Comparison of ENCODE assay signal across 1 cellular context in the genomic region with DNA sequence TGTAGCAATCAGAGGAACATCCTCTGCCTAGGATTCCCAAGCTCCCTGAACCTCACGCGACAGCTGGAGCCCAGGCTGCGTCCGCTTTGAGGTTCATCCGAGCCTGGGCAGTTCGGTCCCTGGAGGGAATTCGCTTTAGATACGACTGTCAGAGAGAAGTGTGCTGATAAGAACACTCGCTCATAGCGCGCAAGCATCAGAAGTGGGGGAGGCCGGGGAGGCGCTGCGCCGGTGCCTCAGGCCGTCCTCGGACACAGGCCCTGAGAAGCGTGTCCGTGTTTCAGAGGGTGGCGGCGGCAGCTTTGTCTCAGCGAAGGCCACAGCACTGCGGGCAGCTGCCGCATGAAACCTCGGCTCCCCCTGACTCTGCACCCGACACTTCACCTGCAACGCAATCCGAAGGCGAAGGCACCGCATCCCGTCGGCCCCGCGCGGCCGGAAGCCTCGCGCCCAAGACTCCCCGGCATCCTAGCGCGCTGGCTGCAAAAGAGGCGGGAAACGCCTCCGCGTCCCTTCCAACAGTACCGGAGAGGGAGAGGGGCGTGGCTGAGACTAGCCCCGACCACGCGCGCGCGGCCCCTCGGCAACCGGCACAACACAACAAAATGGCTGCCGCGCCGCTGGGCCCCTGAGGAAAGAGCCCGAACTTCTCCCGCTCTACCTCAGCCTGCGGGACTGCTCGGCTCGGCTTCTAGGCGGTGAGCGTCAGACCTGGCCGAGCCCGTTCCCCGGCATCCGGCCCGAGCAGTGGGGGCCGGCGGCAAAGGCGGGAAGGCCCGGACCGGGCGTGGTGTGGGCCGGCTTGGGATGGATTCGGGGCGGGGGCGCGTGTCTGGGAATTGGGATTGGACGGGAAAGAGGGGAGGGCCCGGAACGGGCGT.
TF ChIP-seq lines count a peak whose summit lies in the region.

A gene with protein sequence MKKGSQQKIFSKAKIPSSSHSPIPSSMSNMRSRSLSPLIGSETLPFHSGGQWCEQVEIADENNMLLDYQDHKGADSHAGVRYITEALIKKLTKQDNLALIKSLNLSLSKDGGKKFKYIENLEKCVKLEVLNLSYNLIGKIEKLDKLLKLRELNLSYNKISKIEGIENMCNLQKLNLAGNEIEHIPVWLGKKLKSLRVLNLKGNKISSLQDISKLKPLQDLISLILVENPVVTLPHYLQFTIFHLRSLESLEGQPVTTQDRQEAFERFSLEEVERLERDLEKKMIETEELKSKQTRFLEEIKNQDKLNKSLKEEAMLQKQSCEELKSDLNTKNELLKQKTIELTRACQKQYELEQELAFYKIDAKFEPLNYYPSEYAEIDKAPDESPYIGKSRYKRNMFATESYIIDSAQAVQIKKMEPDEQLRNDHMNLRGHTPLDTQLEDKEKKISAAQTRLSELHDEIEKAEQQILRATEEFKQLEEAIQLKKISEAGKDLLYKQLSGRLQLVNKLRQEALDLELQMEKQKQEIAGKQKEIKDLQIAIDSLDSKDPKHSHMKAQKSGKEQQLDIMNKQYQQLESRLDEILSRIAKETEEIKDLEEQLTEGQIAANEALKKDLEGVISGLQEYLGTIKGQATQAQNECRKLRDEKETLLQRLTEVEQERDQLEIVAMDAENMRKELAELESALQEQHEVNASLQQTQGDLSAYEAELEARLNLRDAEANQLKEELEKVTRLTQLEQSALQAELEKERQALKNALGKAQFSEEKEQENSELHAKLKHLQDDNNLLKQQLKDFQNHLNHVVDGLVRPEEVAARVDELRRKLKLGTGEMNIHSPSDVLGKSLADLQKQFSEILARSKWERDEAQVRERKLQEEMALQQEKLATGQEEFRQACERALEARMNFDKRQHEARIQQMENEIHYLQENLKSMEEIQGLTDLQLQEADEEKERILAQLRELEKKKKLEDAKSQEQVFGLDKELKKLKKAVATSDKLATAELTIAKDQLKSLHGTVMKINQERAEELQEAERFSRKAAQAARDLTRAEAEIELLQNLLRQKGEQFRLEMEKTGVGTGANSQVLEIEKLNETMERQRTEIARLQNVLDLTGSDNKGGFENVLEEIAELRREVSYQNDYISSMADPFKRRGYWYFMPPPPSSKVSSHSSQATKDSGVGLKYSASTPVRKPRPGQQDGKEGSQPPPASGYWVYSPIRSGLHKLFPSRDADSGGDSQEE (N-terminal part only) (plus strand): TSS at position 586 of the 881 bp plus-strand sequence. CDS start 13,372 bp downstream, outside the sequence.

TF ChIP-seq in WTC11, 78 proteins besides CTCF, POLR2A, EP300 and RAD21 (continued from another document and continues in another):
- no peak for TF ChIP-seq AR (CRISPR knock-in tag; IDR thresholded peaks at IDR 0.05)
- TF ChIP-seq, protein P1, sequence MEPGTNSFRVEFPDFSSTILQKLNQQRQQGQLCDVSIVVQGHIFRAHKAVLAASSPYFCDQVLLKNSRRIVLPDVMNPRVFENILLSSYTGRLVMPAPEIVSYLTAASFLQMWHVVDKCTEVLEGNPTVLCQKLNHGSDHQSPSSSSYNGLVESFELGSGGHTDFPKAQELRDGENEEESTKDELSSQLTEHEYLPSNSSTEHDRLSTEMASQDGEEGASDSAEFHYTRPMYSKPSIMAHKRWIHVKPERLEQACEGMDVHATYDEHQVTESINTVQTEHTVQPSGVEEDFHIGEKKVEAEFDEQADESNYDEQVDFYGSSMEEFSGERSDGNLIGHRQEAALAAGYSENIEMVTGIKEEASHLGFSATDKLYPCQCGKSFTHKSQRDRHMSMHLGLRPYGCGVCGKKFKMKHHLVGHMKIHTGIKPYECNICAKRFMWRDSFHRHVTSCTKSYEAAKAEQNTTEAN (CRISPR knock-in tag; IDR thresholded peaks at IDR 0.05) = peak; percentile 98
- peak; percentile 96 for TF ChIP-seq MYBL2 (CRISPR knock-in tag; IDR thresholded peaks at IDR 0.05)
- TF ChIP-seq SMAD4 (CRISPR knock-in tag; IDR thresholded peaks at IDR 0.05) = no peak
- no peak for TF ChIP-seq JAZF1 (CRISPR knock-in tag; IDR thresholded peaks at IDR 0.05)
- peak; percentile 97 for TF ChIP-seq E2F4 (CRISPR knock-in tag; IDR thresholded peaks at IDR 0.05; ENCODE audit: borderline replicate concordance, low read depth)
- TF ChIP-seq, protein P2, sequence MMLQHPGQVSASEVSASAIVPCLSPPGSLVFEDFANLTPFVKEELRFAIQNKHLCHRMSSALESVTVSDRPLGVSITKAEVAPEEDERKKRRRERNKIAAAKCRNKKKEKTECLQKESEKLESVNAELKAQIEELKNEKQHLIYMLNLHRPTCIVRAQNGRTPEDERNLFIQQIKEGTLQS (CRISPR knock-in tag; conservative IDR thresholded peaks at IDR 0.05) = peak; percentile 84
- 0 out of 2 replicates have a peak, but pooled peaks have one; percentile 86 for TF ChIP-seq KAT7 (CRISPR knock-in tag; IDR thresholded peaks at IDR 0.05; ENCODE audit: borderline replicate concordance)
- TF ChIP-seq ZNF138 (CRISPR knock-in tag; conservative IDR thresholded peaks at IDR 0.05) = peak; percentile 95
- TF ChIP-seq AFF4 (CRISPR knock-in tag; IDR thresholded peaks at IDR 0.05; ENCODE audit: borderline replicate concordance) = 0 out of 2 replicates have a peak, but pooled peaks have one; percentile 84
- peak; percentile 58; the same call in 1 of the 2 replicates for TF ChIP-seq TEAD4 (CRISPR knock-in tag; IDR thresholded peaks at IDR 0.05)
- TF ChIP-seq, protein P3, sequence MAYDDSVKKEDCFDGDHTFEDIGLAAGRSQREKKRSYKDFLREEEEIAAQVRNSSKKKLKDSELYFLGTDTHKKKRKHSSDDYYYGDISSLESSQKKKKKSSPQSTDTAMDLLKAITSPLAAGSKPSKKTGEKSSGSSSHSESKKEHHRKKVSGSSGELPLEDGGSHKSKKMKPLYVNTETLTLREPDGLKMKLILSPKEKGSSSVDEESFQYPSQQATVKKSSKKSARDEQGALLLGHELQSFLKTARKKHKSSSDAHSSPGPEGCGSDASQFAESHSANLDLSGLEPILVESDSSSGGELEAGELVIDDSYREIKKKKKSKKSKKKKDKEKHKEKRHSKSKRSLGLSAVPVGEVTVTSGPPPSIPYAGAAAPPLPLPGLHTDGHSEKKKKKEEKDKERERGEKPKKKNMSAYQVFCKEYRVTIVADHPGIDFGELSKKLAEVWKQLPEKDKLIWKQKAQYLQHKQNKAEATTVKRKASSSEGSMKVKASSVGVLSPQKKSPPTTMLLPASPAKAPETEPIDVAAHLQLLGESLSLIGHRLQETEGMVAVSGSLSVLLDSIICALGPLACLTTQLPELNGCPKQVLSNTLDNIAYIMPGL (CRISPR knock-in tag; IDR thresholded peaks at IDR 0.05) = peak; percentile 98
- TF ChIP-seq, protein P4, sequence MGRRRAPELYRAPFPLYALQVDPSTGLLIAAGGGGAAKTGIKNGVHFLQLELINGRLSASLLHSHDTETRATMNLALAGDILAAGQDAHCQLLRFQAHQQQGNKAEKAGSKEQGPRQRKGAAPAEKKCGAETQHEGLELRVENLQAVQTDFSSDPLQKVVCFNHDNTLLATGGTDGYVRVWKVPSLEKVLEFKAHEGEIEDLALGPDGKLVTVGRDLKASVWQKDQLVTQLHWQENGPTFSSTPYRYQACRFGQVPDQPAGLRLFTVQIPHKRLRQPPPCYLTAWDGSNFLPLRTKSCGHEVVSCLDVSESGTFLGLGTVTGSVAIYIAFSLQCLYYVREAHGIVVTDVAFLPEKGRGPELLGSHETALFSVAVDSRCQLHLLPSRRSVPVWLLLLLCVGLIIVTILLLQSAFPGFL (CRISPR knock-in tag; IDR thresholded peaks at IDR 0.05; ENCODE audit: borderline replicate concordance) = no peak; the same call in 1 of the 2 replicates
- no peak for TF ChIP-seq FOXJ3 (CRISPR knock-in tag; IDR thresholded peaks at IDR 0.05; ENCODE audit: borderline replicate concordance)
- no peak for TF ChIP-seq ZNF532 (CRISPR knock-in tag; IDR thresholded peaks at IDR 0.05; ENCODE audit: borderline replicate concordance)
- peak; percentile 97 for TF ChIP-seq TEAD1 (CRISPR knock-in tag; IDR thresholded peaks at IDR 0.05)
- TF ChIP-seq CREM (CRISPR knock-in tag; IDR thresholded peaks at IDR 0.05) = peak; percentile 88
- TF ChIP-seq SMAD3 (CRISPR knock-in tag; IDR thresholded peaks at IDR 0.05; ENCODE audit: borderline replicate concordance) = peak; percentile 93
